1 cellular context compared by ENCODE assay signal in genomic region chr22:31897842-31898241, GRCh38.
TF ChIP-seq lines count a peak whose summit lies in the region.

No MANE protein-coding gene starts in this region.

TF ChIP-seq in endothelial cell of umbilical vein, 7 proteins besides CTCF, POLR2A, EP300 and RAD21:
- TF ChIP-seq POLR2AphosphoS5 (IDR thresholded peaks at IDR 0.05; ENCODE audit: insufficient read depth, low read depth, low read length), result no peak
- no peak for TF ChIP-seq MAX (IDR thresholded peaks at IDR 0.05; ENCODE audit: insufficient read depth, insufficient read length)
- no peak for TF ChIP-seq FOS (IDR thresholded peaks at IDR 0.05; ENCODE audit: borderline replicate concordance, insufficient read depth, low read length)
- no peak for TF ChIP-seq GATA2 (IDR thresholded peaks at IDR 0.05; ENCODE audit: insufficient read depth, insufficient read length, low read depth, low read length)
- TF ChIP-seq JUN (IDR thresholded peaks at IDR 0.05; ENCODE audit: borderline replicate concordance, insufficient read depth, insufficient read length, low read depth), result no peak
- TF ChIP-seq MYC (IDR thresholded peaks at IDR 0.05; ENCODE audit: low read depth, low read length), result no peak
- no peak for TF ChIP-seq EZH2 (IDR thresholded peaks at IDR 0.05; ENCODE audit: borderline replicate concordance, low read depth, low read length, severe bottlenecking)
